Comparison of ENCODE assay signal across 13 cellular contexts in genomic region chr3:159855599-159856495, GRCh38. TPM values are rescaled to one million over a fixed set of nuclear protein-coding genes. Genes with fewer than 3 reads are reported as not detected.
DNase-seq lines count a peak whose midpoint lies in the region; ATAC-seq, FAIRE-seq and TF ChIP-seq lines count a peak whose summit lies in the region.
"Had no signal": no experiment of that assay in that cellular context is flagged by ENCODE, and none has a peak within 500 bp of the region (broad histone marks: within the 10 kb centered on the region; RNA-seq: fewer than 3 reads in every experiment).

No MANE protein-coding gene starts in this region.

- H3K4me1 ChIP-seq in heart left ventricle: peaks cover 21 to 99% (median 80%) of the 10 kb centered on the region in 12 donors
- peaks cover 78% of the 10 kb centered on the region for H3K4me1 ChIP-seq in muscle layer of colon (ENCODE audit: insufficient read depth, low read length)
- H3K4me1 ChIP-seq in uterus: peaks cover 0 to 17% of the 10 kb centered on the region in 2 donors

- H3K4me3 ChIP-seq in heart left ventricle (peak overlapping the region; percentile 21 to 60 (median 50)), muscle layer of colon (ENCODE audit: low read depth in 1 of 2, low read length in 2 of 2) (peak overlapping the region in 1 of 2 donors; percentile 10), uterus (no peak overlapping the region)

- no peaks in the 10 kb centered on the region for H3K27me3 ChIP-seq in heart left ventricle
- H3K27me3 ChIP-seq in muscle layer of colon (ENCODE audit: control insufficient read depth in 1 of 2, insufficient read depth in 2 of 2, low read length in 2 of 2): no peaks in the 10 kb centered on the region
- no peaks in the 10 kb centered on the region for H3K27me3 ChIP-seq in uterus

- no peak for FAIRE-seq in HTR-8/SVneo (lab: Jason Lieb, UNC)

- no peak for DNase-seq in heart left ventricle
- no peak for DNase-seq in left ventricle myocardium superior
- peak; percentile 44 for DNase-seq in dermis blood vessel endothelial cell
- DNase-seq in uterus: no peak
- DNase-seq in activated CD4-positive, alpha-beta T cell treated with anti-CD3 and anti-CD28 coated beads, Interleukin-2, amount 50 U/mL, for 4 hours: no peak
- no peak for DNase-seq in HTR-8/SVneo (ENCODE audit: insufficient read length, low spot score)
- DNase-seq in nucleus accumbens (lab: John Stamatoyannopoulos, UW): no peak
- DNase-seq: activated CD8-positive, alpha-beta T cell treated with anti-CD3 and anti-CD28 coated beads, Interleukin-2, amount 10 ng/mL, durations not matched to agents 7 days and 5 days; NK-92 treated with Interleukin-12 subunit alpha and Interleukin-12 subunit beta, amount 100 ng/mL, for 24 hours; stimulated activated naive CD4-positive, alpha-beta T cell had no signal

- no peak for TF ChIP-seq POLR2A in heart left ventricle (IDR thresholded peaks at IDR 0.05)
- no peak for TF ChIP-seq POLR2A in uterus (IDR thresholded peaks at IDR 0.05)

- H3K36me3 ChIP-seq in heart left ventricle (no peaks in the 10 kb centered on the region), muscle layer of colon (ENCODE audit: insufficient read depth, low read length) (no peaks in the 10 kb centered on the region), uterus (no peaks in the 10 kb centered on the region)

- intact Hi-C loops in heart left ventricle (cut with DNase I): loop anchor here in 1 of 10 donors (10.0 kb wide), 1 partner anchor 91 kb away; no protein-coding TSS in a partner anchor
- intact Hi-C loops in left ventricle myocardium superior (cut with micrococcal nuclease): no loop called here
- intact Hi-C loops in uterus (cut with DNase I; ENCODE audit: low total_unique reads): no loop called here

- 23 to 27% (median 27%) methylated on average over 7 of the region's 7 CpGs for WGBS in heart left ventricle, 4 donors

- peak overlapping the region; percentile 81 to 93 (median 88) for H3K27ac ChIP-seq in heart left ventricle
- H3K27ac ChIP-seq in muscle layer of colon (ENCODE audit: low read depth, low read length): peak overlapping the region; percentile 73
- peak overlapping the region; percentile 89 to 96 for H3K27ac ChIP-seq in uterus

- H3K9ac ChIP-seq in muscle layer of colon (ENCODE audit: low read length): no peak overlapping the region

- TF ChIP-seq CTCF in heart left ventricle (IDR thresholded peaks at IDR 0.05) (no peak), uterus (IDR thresholded peaks at IDR 0.05) (no peak)

- ATAC-seq in heart left ventricle (no peak), left ventricle myocardium superior (no peak)
- ATAC-seq: activated CD8-positive, alpha-beta T cell treated with anti-CD3 and anti-CD28 coated beads, Interleukin-2, amount 10 ng/mL, durations not matched to agents 7 days and 5 days; natural killer cell treated with Interleukin-12 subunit alpha and Interleukin-12 subunit beta and Interleukin-15 and Interleukin-18, amount 100 ng/mL, for 72 hours had no signal

- H3K9me3 ChIP-seq in heart left ventricle: no peaks in the 10 kb centered on the region
- H3K9me3 ChIP-seq in muscle layer of colon (ENCODE audit: low read length): no peaks in the 10 kb centered on the region
- H3K9me3 ChIP-seq in uterus: no peaks in the 10 kb centered on the region

RNA-seq across cellular contexts. Expression of gene SCHIP1, which starts 16.2 kb away (rescaled TPM):
- 100 to 1,000 TPM in 1 of 9 donors, 10 to 100 TPM in 8; 38.8 to 137 (median 49.9) TPM for total RNA-seq in heart left ventricle
- 100 to 1,000 TPM in 1 of 2 donors, 10 to 100 TPM in 1; 23.8 to 100 TPM for polyA plus RNA-seq in heart left ventricle
- total RNA-seq in left ventricle myocardium superior: 56.3 TPM
- total RNA-seq in dermis blood vessel endothelial cell: 13.4 and 27.7 TPM in 2 replicates
- total RNA-seq in uterus: 10 to 100 TPM in 2 of 4 donors, 1 to 10 TPM in 2; 1.8 to 29.4 (median 7.0) TPM
- total RNA-seq: activated CD8-positive, alpha-beta T cell treated with anti-CD3 and anti-CD28 coated beads, Interleukin-2, amount 10 ng/mL, durations not matched to agents 7 days and 5 days; natural killer cell treated with Interleukin-12 subunit alpha and Interleukin-12 subunit beta and Interleukin-15 and Interleukin-18, amount 100 ng/mL, for 72 hours; T-helper 1 cell treated with Interleukin-12 subunit alpha and Interleukin-12 subunit beta and Interleukin-4 antibody, amounts not matched to agents 30 ng/mL and 1 ng/mL, for 36 hours had no signal

Comparison
In these comparisons a context has a peak if more than half of its experiments do, and no peak if none do; other contexts are left out.
1. H3K4me3 ChIP-seq: peak in heart left ventricle (12 of 12); none in uterus (0 of 2).
2. Peak in every context shown above with its lines, with median percentiles within 50 percentile points of each other: H3K27ac ChIP-seq.